In genomic region chr15:98721166-98721565, GRCh38 we compare ENCODE assay signal across 18 cellular contexts.
DNase-seq lines count a peak whose midpoint lies in the region; ATAC-seq, FAIRE-seq and TF ChIP-seq lines count a peak whose summit lies in the region.
"Had no signal": no experiment of that assay in that cellular context is flagged by ENCODE, and none has a peak within 500 bp of the region (broad histone marks: within the 10 kb centered on the region; RNA-seq: fewer than 3 reads in every experiment).

No MANE protein-coding gene starts in this region.

- CTCF ChIA-PET in activated CD4-positive, alpha-beta T cell treated with anti-CD3 and anti-CD28 coated beads, Interleukin-2, amount 10 ng/mL, durations not matched to agents 7 days and 5 days (lab: Charles Lee), result interaction anchor here (1.1 to 2.1 kb wide), 2 partner anchors 12 to 15 kb away, joined by 3 to 5 read pairs; no protein-coding TSS in a partner anchor

- H3K27ac Mint-ChIP-seq in activated CD4-positive, alpha-beta T cell treated with anti-CD3 and anti-CD28 coated beads, Interleukin-2, amount 10 ng/mL, durations not matched to agents 7 days and 5 days, result peak overlapping the region; percentile 27
- H3K27ac Mint-ChIP-seq in stimulated activated naive CD8-positive, alpha-beta T cell treated with anti-CD3 and anti-CD28 coated beads, Interleukin-15, amount 100 ng/mL, for 72 hours, result no peak overlapping the region
- H3K27ac Mint-ChIP-seq in astrocyte (ENCODE audit: unreplicated experiment), result peak overlapping the region; percentile 21

- H3K9me3 ChIP-seq in astrocyte (ENCODE audit: insufficient read depth, low read depth, low read length), result no peaks in the 10 kb centered on the region

- no peaks in the 10 kb centered on the region for H3K27me3 Mint-ChIP-seq in activated CD4-positive, alpha-beta T cell treated with anti-CD3 and anti-CD28 coated beads, Interleukin-2, amount 10 ng/mL, durations not matched to agents 7 days and 5 days
- no peaks in the 10 kb centered on the region for H3K27me3 Mint-ChIP-seq in stimulated activated naive CD8-positive, alpha-beta T cell treated with anti-CD3 and anti-CD28 coated beads, Interleukin-15, amount 100 ng/mL, for 72 hours
- no peaks in the 10 kb centered on the region for H3K27me3 Mint-ChIP-seq in astrocyte (ENCODE audit: low read depth, unreplicated experiment)

- peaks cover 39% of the 10 kb centered on the region for H3K4me1 ChIP-seq in astrocyte (ENCODE audit: insufficient read depth, low read length)

- H3K4me2 ChIP-seq in astrocyte (ENCODE audit: low read length), result no peak overlapping the region
- H3K4me2 ChIP-seq: PC-9 had no signal

- H2AFZ ChIP-seq in astrocyte (ENCODE audit: low read depth, low read length), result no peak overlapping the region
- H2AFZ ChIP-seq: PC-9 had no signal

- H3K4me3 ChIP-seq in astrocyte (ENCODE audit: insufficient read depth, low read depth, low read length), result no peak overlapping the region
- H3K4me3 ChIP-seq: PC-9 had no signal

- peaks cover 100% of the 10 kb centered on the region for H3K79me2 ChIP-seq in astrocyte (ENCODE audit: insufficient read depth, low read length)

- no peak for TF ChIP-seq CTCF in astrocyte (IDR thresholded peaks at IDR 0.05; ENCODE audit: insufficient read depth, low read depth, low read length)

- H3K36me3 Mint-ChIP-seq in activated CD4-positive, alpha-beta T cell treated with anti-CD3 and anti-CD28 coated beads, Interleukin-2, amount 10 ng/mL, durations not matched to agents 7 days and 5 days (ENCODE audit: low read depth), result peaks cover 5% of the 10 kb centered on the region
- peaks cover 13% of the 10 kb centered on the region for H3K36me3 Mint-ChIP-seq in astrocyte (ENCODE audit: low read depth, unreplicated experiment)

- ATAC-seq in stimulated activated naive CD8-positive, alpha-beta T cell treated with anti-CD3 and anti-CD28 coated beads, Interleukin-15, amount 100 ng/mL, for 72 hours, result no peak
- no peak for ATAC-seq in stimulated activated naive CD8-positive, alpha-beta T cell treated with anti-CD3 and anti-CD28 coated beads, Interleukin-15, Interleukin-2, amounts not matched to agents 100 U/mL and 50 U/mL, for 24 hours

- peaks cover 2% of the 10 kb centered on the region for H3K9me3 Mint-ChIP-seq in activated CD4-positive, alpha-beta T cell treated with anti-CD3 and anti-CD28 coated beads, Interleukin-2, amount 10 ng/mL, durations not matched to agents 7 days and 5 days
- no peaks in the 10 kb centered on the region for H3K9me3 Mint-ChIP-seq in stimulated activated naive CD8-positive, alpha-beta T cell treated with anti-CD3 and anti-CD28 coated beads, Interleukin-15, amount 100 ng/mL, for 72 hours
- no peaks in the 10 kb centered on the region for H3K9me3 Mint-ChIP-seq in astrocyte (ENCODE audit: unreplicated experiment)

- no peak for FAIRE-seq in astrocyte (lab: Jason Lieb, UNC)
- FAIRE-seq: H1 had no signal

- POLR2A ChIA-PET in activated CD4-positive, alpha-beta T cell treated with anti-CD3 and anti-CD28 coated beads, Interleukin-2, amount 10 ng/mL, durations not matched to agents 7 days and 5 days (lab: Charles Lee), result no interaction called here

- H4K20me1 ChIP-seq in astrocyte (ENCODE audit: insufficient read depth, low read length), result peaks cover 89% of the 10 kb centered on the region

- H3K4me3 Mint-ChIP-seq in activated CD4-positive, alpha-beta T cell treated with anti-CD3 and anti-CD28 coated beads, Interleukin-2, amount 10 ng/mL, durations not matched to agents 7 days and 5 days, result no peak overlapping the region
- peak overlapping the region; percentile 13 to 23 for H3K4me3 Mint-ChIP-seq in stimulated activated naive CD8-positive, alpha-beta T cell treated with anti-CD3 and anti-CD28 coated beads, Interleukin-15, amount 100 ng/mL, for 72 hours
- peak overlapping the region; percentile 3 for H3K4me3 Mint-ChIP-seq in astrocyte (ENCODE audit: unreplicated experiment)
- H3K4me3 Mint-ChIP-seq: CD14-positive monocyte had no signal

- no peak for DNase-seq in activated CD4-positive, alpha-beta T cell treated with anti-CD3 and anti-CD28 coated beads, Interleukin-2, amount 10 ng/mL, durations not matched to agents 7 days and 5 days
- DNase-seq in activated CD4-positive, alpha-beta T cell treated with anti-CD3 and anti-CD28 coated beads for 1 hour, result no peak
- no peak for DNase-seq in stimulated activated naive CD8-positive, alpha-beta T cell treated with anti-CD3 and anti-CD28 coated beads, Interleukin-15, amount 100 ng/mL, for 72 hours
- DNase-seq in stimulated activated naive CD8-positive, alpha-beta T cell treated with anti-CD3 and anti-CD28 coated beads, Interleukin-15, Interleukin-2, amounts not matched to agents 100 U/mL and 50 U/mL, for 24 hours, result no peak
- DNase-seq in astrocyte (ENCODE audit: low read depth) (no peak), NCI-H345 treated with DMSO at 0.1 percent for 48 hours (lab: John Stamatoyannopoulos, UW; ENCODE audit: unreplicated experiment) (no peak), middle frontal gyrus (ENCODE audit: extremely low spot score, low spot score) (no peak), DMS114 treated with DMSO at 0.1 percent for 48 hours (lab: John Stamatoyannopoulos, UW; ENCODE audit: unreplicated experiment) (no peak)
- DNase-seq: 8988T, DND-41, GF-D8, Karpas-422, NCI-H187 treated with DMSO at 0.1 percent for 48 hours, NCI-H446 treated with DMSO at 0.1 percent for 48 hours, NCI-H748 treated with DMSO at 0.1 percent for 48 hours, PC-9 had no signal

- H3K4me1 Mint-ChIP-seq in activated CD4-positive, alpha-beta T cell treated with anti-CD3 and anti-CD28 coated beads, Interleukin-2, amount 10 ng/mL, durations not matched to agents 7 days and 5 days, result peaks cover 36% of the 10 kb centered on the region
- peaks cover 86% of the 10 kb centered on the region for H3K4me1 Mint-ChIP-seq in stimulated activated naive CD8-positive, alpha-beta T cell treated with anti-CD3 and anti-CD28 coated beads, Interleukin-15, amount 100 ng/mL, for 72 hours
- peaks cover 94% of the 10 kb centered on the region for H3K4me1 Mint-ChIP-seq in astrocyte (ENCODE audit: low read depth, unreplicated experiment)

- no peak overlapping the region for H3K9ac ChIP-seq in astrocyte (ENCODE audit: low read length)

- no peaks in the 10 kb centered on the region for H3K36me3 ChIP-seq in astrocyte (ENCODE audit: insufficient read depth, low read length)

- H3K27me3 ChIP-seq in astrocyte (ENCODE audit: insufficient read depth, low read length), result no peaks in the 10 kb centered on the region

- no peak overlapping the region for H3K27ac ChIP-seq in astrocyte (ENCODE audit: low read depth, low read length)
- H3K27ac ChIP-seq: PC-9 had no signal

Comparison
In these comparisons a context has a peak if more than half of its experiments do, and no peak if none do; other contexts are left out.
1. H3K27ac Mint-ChIP-seq: peak in activated CD4-positive, alpha-beta T cell treated with anti-CD3 and anti-CD28 coated beads, Interleukin-2, amount 10 ng/mL, durations not matched to agents 7 days and 5 days (single experiment) and astrocyte (single experiment); none in stimulated activated naive CD8-positive, alpha-beta T cell treated with anti-CD3 and anti-CD28 coated beads, Interleukin-15, amount 100 ng/mL, for 72 hours (0 of 2).